In the genomic region with DNA sequence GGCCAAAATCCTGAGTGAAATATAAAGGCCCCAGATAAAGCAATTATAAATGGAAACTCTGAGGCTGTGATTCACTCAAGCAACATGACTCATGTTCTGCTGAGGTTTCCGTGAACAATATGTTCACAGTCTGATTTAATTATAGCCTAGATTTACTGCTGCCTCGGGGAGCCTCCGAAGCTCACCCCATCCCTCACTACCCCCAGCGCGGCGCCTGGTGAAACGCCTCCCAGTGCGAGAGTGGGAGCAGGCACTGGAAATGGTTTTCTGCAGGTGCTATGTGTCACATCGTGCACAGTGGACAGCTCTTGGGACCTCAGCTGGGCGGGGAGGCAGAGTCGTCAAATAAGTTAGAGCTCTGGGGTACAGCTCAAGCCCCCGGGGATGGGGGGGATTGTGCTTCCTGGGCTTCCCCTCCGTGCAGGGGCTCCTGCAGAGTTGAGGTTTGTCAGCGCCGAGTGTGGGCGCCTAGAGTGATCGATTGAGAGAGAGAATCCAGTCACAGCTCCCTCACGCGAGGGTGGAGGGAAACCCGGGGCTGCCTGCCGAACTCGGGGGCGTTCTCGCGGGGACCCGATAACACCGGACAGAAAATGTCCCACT, we compare ENCODE assay signal across 11 cellular contexts.
A peak's percentile ranks its signal among the peaks of the same experiment; 100 is the strongest.
DNase-seq lines count a peak whose midpoint lies in the region; ATAC-seq and TF ChIP-seq lines count a peak whose summit lies in the region.
"Had no signal": no experiment of that assay in that cellular context is flagged by ENCODE, and none has a peak within 500 bp of the region (broad histone marks: within the 10 kb centered on the region; RNA-seq: fewer than 3 reads in every experiment).

No MANE protein-coding gene starts in this region.

- CTCF ChIA-PET in BJ (lab: Yijun Ruan, JAX): interaction anchor here (0.6 to 1.4 kb wide), 3 partner anchors 24 to 461 kb away, joined by 3 to 4 read pairs (median 4); no protein-coding TSS in a partner anchor

- intact Hi-C loops in left colon (cut with DNase I, micrococcal nuclease): no loop called here

- no peaks in the 10 kb centered on the region for H3K36me3 ChIP-seq in BJ (ENCODE audit: control insufficient read depth, insufficient read depth, low read length)

- peak overlapping the region; percentile 52 for H3K27ac ChIP-seq in caudate nucleus (ENCODE audit: low read depth, low read length)

- ATAC-seq in GM19351 (IDR thresholded peaks at IDR 0.05; ENCODE audit: unreplicated experiment) (no peak), left colon (no peak)
- ATAC-seq: GM12878 had no signal

- H3K4me3 ChIP-seq in BJ (ENCODE audit: low read depth, low read length): no peak overlapping the region
- H3K4me3 ChIP-seq: GM12878, skin epidermis had no signal

- POLR2A ChIA-PET in BJ (lab: Charles Lee): no interaction called here

- no peak for TF ChIP-seq CTCF in BJ (IDR thresholded peaks at IDR 0.05; ENCODE audit: insufficient read depth, low read depth, low read length)

- DNase-seq in BJ (ENCODE audit: low read depth): peak; percentile 15
- peak; percentile 7 for DNase-seq in NCI-H1417 treated with DMSO at 0.1 percent for 48 hours (lab: John Stamatoyannopoulos, UW)
- DNase-seq in caudate nucleus (lab: John Stamatoyannopoulos, UW): peak in 46 of 61 donors; percentile 1 to 88 (median 37)
- DNase-seq in nucleus accumbens (lab: John Stamatoyannopoulos, UW): peak in 31 of 56 donors; percentile 0 to 71 (median 35)
- DNase-seq in GF-D8 (lab: John Stamatoyannopoulos, UW): no peak
- no peak for DNase-seq in left colon
- no peak for DNase-seq in NCI-H526 treated with DMSO at 0.1 percent for 48 hours (lab: John Stamatoyannopoulos, UW)
- DNase-seq: T-helper 2 cell had no signal

- peaks cover 2% of the 10 kb centered on the region; the same call in 1 of the 2 replicates for H3K27me3 ChIP-seq in BJ (ENCODE audit: control insufficient read depth, insufficient read depth, low read length)

Comparison
In these comparisons a context has a peak if more than half of its experiments do, and no peak if none do; other contexts are left out.
1. DNase-seq: peak in BJ (single experiment), NCI-H1417 treated with DMSO at 0.1 percent for 48 hours (single experiment), caudate nucleus (46 of 61) and nucleus accumbens (31 of 56); none in GF-D8 (single experiment), left colon (0 of 2) and NCI-H526 treated with DMSO at 0.1 percent for 48 hours (single experiment).